ENCODE assay signal across 14 cellular contexts in the genomic region with DNA sequence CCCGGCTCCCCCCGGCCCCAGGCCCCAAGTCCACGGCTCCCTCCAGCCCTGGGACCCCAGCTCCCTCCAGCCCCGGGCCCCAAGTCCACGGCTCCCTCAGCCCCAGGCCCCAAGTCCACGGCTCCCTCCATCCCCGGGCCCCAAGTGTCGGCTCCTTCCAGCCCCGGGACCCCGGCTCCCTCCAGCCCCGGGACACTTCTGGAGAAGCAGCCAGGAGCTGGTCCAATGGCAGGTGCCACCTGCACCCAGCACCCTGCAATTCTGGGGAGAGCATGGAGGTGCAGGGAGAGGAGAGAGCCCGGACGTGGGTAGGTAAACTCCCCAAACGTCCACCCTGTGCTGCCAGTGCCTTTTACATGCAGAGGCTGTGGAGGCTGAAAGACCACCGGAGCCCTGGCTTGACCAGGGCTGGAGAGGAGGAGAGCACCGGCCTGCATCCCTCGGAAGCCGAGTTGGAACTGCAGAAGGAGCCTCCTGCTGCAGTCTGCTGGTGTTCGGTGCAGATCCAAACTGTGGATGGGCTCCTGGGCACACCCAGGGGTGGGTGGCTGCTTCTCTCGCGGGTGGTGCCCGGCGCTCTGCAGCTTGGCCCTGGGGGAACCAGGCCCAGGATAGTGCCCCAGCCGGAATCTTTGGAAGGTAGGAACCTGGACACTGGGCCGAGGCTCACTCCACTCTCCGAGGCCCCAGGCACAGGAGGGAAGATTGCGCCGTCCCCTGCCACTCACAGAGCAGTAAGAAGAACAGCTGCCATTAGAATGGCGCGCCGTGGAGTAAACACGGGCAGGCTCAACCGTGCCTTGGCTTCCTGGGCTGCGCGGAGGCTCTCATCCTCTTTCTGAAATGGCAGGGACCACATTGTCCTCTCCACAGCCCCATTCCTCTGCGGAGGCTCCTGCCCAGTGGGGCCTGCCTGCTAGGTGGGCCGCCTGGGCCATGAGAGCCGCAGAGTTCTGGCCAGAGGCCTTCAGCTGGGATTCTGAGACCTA. TPM values are rescaled to one million over a fixed set of nuclear protein-coding genes. Genes with fewer than 3 reads are reported as not detected.
DNase-seq lines count a peak whose midpoint lies in the region; ATAC-seq and TF ChIP-seq lines count a peak whose summit lies in the region.
"Had no signal": no experiment of that assay in that cellular context is flagged by ENCODE, and none has a peak within 500 bp of the region (broad histone marks: within the 10 kb centered on the region; RNA-seq: fewer than 3 reads in every experiment).

No MANE protein-coding gene starts in this region.

- no peak overlapping the region for H3K4me3 Mint-ChIP-seq in chondrocyte (ENCODE audit: unreplicated experiment)
- H3K4me3 Mint-ChIP-seq: activated naive CD4-positive, alpha-beta T cell treated with anti-CD3 and anti-CD28 coated beads, Interleukin-2, amount 10 ng/mL, durations not matched to agents 7 days and 5 days; nephron had no signal

- H3K27me3 Mint-ChIP-seq in chondrocyte (ENCODE audit: low read depth), result peaks cover 21% of the 10 kb centered on the region

- no peaks in the 10 kb centered on the region for H3K4me1 Mint-ChIP-seq in chondrocyte (ENCODE audit: low read depth)

- 76% methylated on average over 38 of the region's 38 CpGs for WGBS in HUES64

- H3K27me3 ChIP-seq in HUES64 (ENCODE audit: insufficient read depth, low read length) (peaks cover 68% of the 10 kb centered on the region), colonic mucosa (no peaks in the 10 kb centered on the region)

- H3K27ac ChIP-seq in HUES64 (ENCODE audit: low read depth, low read length), result no peak overlapping the region
- no peak overlapping the region for H3K27ac ChIP-seq in colonic mucosa
- H3K27ac ChIP-seq: heart left ventricle had no signal

- TF ChIP-seq CTCF in chondrocyte (IDR thresholded peaks at IDR 0.05) (peak; percentile 40), colonic mucosa (IDR thresholded peaks at IDR 0.05) (no peak)

- intact Hi-C loops in posterior vena cava (cut with DNase I), result loop anchor here in 1 of 2 donors (5.0 kb wide), 1 partner anchor 970 kb away; no protein-coding TSS in a partner anchor
- intact Hi-C loops in colonic mucosa (cut with DNase I), result loop anchor here (5.0 to 10.0 kb wide), 3 partner anchors 675 to 1027 kb away; no protein-coding TSS in a partner anchor

- H3K36me3 ChIP-seq in HUES64 (ENCODE audit: insufficient read depth, low read length), result no peaks in the 10 kb centered on the region
- no peaks in the 10 kb centered on the region for H3K36me3 ChIP-seq in colonic mucosa
- H3K36me3 ChIP-seq: heart left ventricle had no signal

- H3K9ac ChIP-seq in HUES64 (ENCODE audit: low read depth, low read length) (no peak overlapping the region), colonic mucosa (ENCODE audit: low read depth in 2 of 2, low read length in 2 of 2) (no peak overlapping the region)

- H3K4me3 ChIP-seq in HUES64 (ENCODE audit: low read length) (0 out of 2 replicates have a peak overlapping the region, but pooled peaks have one; percentile 10), colonic mucosa (no peak overlapping the region)
- H3K4me3 ChIP-seq: heart left ventricle had no signal

- peak; percentile 2 for ATAC-seq in GM19324 (IDR thresholded peaks at IDR 0.05; ENCODE audit: low FRiP score, unreplicated experiment)
- ATAC-seq in GM21447 (IDR thresholded peaks at IDR 0.05; ENCODE audit: unreplicated experiment), result no peak

- no peaks in the 10 kb centered on the region for H3K36me3 Mint-ChIP-seq in chondrocyte (ENCODE audit: low read depth)

- no peaks in the 10 kb centered on the region for H3K9me3 Mint-ChIP-seq in chondrocyte (ENCODE audit: low read depth)
- H3K9me3 Mint-ChIP-seq: activated naive CD4-positive, alpha-beta T cell treated with anti-CD3 and anti-CD28 coated beads, Interleukin-2, amount 10 ng/mL, durations not matched to agents 7 days and 5 days; nephron had no signal

- DNase-seq in chondrocyte (ENCODE audit: low spot score) (peak; percentile 83), posterior vena cava (ENCODE audit: low spot score) (peak; percentile 73), colonic mucosa (no peak)
- no peak for DNase-seq in activated CD4-positive, CD25-positive, alpha-beta regulatory T cell treated with anti-CD3 and anti-CD28 coated beads, Interleukin-2, amount 50 U/mL, for 72 hours
- DNase-seq in activated CD4-positive, alpha-beta T cell treated with anti-CD3 and anti-CD28 coated beads, Interleukin-2, amount 50 U/mL, for 48 hours, result no peak

- no peak overlapping the region for H3K27ac Mint-ChIP-seq in chondrocyte (ENCODE audit: unreplicated experiment)
- H3K27ac Mint-ChIP-seq: activated naive CD4-positive, alpha-beta T cell treated with anti-CD3 and anti-CD28 coated beads, Interleukin-2, amount 10 ng/mL, durations not matched to agents 7 days and 5 days; nephron had no signal

- no peaks in the 10 kb centered on the region for H3K9me3 ChIP-seq in HUES64 (ENCODE audit: insufficient read depth, low read depth, low read length)
- no peaks in the 10 kb centered on the region for H3K9me3 ChIP-seq in colonic mucosa
- H3K9me3 ChIP-seq: heart left ventricle had no signal

- H3K4me1 ChIP-seq in HUES64 (ENCODE audit: insufficient read depth, low read length), result no peaks in the 10 kb centered on the region
- no peaks in the 10 kb centered on the region for H3K4me1 ChIP-seq in colonic mucosa

RNA-seq across cellular contexts. Expression of a gene that starts 14.7 kb away (rescaled TPM):
- polyA plus RNA-seq in HUES64 (2013, experiment 1 of 2), result 0.20 TPM
- polyA plus RNA-seq in HUES64 (2013, experiment 2 of 2), result 0.57 TPM
- total RNA-seq in chondrocyte (not detected in 3 replicates), posterior vena cava (not detected), colonic mucosa (1 to 10 TPM; 5.6 to 8.1 TPM)
- total RNA-seq: activated CD8-positive, alpha-beta memory T cell treated with anti-CD3 and anti-CD28 coated beads for 36 hours; heart left ventricle; left cardiac atrium; RPMI7951 had no signal
- polyA plus RNA-seq: heart left ventricle had no signal

Comparison
In these comparisons a context has a peak if more than half of its experiments do, and no peak if none do; other contexts are left out.
1. DNase-seq: peak in chondrocyte (single experiment) and posterior vena cava (single experiment); none in colonic mucosa (single experiment), activated CD4-positive, CD25-positive, alpha-beta regulatory T cell treated with anti-CD3 and anti-CD28 coated beads, Interleukin-2, amount 50 U/mL, for 72 hours (single experiment) and activated CD4-positive, alpha-beta T cell treated with anti-CD3 and anti-CD28 coated beads, Interleukin-2, amount 50 U/mL, for 48 hours (0 of 2).